8 cellular contexts compared by ENCODE assay signal in the genomic region with DNA sequence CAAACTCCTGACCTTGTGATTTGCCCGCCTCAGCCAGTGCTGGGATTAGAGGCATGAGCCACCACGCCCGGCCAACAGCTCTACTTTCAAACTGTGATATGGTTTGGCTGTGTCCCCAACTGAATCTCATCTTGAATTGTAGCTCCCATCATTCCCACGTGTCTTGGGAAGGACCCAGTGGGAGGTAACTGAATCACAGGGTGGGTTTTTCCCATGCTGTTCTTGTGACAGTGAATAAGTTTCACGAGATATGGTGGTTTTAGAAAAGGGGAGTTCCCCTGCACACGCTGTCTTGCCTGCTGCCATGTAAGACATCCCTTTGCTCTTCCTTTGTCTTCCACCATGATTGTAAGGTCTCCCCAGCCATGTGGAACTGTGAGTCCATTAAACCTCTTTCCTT. TPM values are rescaled to one million over a fixed set of nuclear protein-coding genes. Genes with fewer than 3 reads are reported as not detected.
"Had no signal": no experiment of that assay in that cellular context is flagged by ENCODE, and none has a peak within 500 bp of the region (broad histone marks: within the 10 kb centered on the region; RNA-seq: fewer than 3 reads in every experiment).

No MANE protein-coding gene starts in this region.

RNA-seq across cellular contexts. Expression of gene CACNG2, which starts 54.0 kb away (rescaled TPM):
- total RNA-seq: LHCN-M2, MCF 10A, NCI-H460, OCI-LY7, PC-9, Right ventricle myocardium superior, SJSA1, T-cell had no signal
